23 cellular contexts compared by ENCODE assay signal in the genomic region with DNA sequence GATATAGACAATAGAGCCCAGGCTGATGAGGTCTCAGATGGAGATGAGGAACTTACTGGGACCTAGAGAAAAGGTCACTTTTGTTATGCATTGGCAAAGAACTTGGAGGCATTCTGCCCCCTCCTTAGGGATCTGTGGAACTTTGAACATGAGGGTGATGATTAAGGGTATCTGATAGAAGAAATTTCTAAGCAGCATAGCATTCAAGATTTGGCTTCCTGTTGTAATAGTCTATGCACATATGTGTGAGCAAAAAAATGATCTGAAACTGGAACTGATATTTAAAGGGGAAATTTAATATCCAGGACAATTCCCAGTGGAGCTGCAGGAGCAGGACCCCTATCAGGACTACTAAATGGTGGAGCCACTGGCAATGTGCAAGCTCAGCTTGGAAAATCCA.
"Had no signal": no experiment of that assay in that cellular context is flagged by ENCODE, and none has a peak within 500 bp of the region (broad histone marks: within the 10 kb centered on the region; RNA-seq: fewer than 3 reads in every experiment).

No MANE protein-coding gene starts in this region.

- FAIRE-seq: endometrium, frontal cortex, urothelium cell line had no signal

- H3K27ac Mint-ChIP-seq: nephron progenitor cell, type B pancreatic cell had no signal

- H3K4me3 Mint-ChIP-seq: naive thymus-derived CD4-positive, alpha-beta T cell; nephron progenitor cell; type B pancreatic cell had no signal

- ATAC-seq: esophagus mucosa; left lobe of liver; naive thymus-derived CD4-positive, alpha-beta T cell; stimulated activated naive CD8-positive, alpha-beta T cell treated with anti-CD3 and anti-CD28 coated beads, Interleukin-15, Interleukin-2, amounts not matched to agents 100 U/mL and 50 U/mL, for 24 hours had no signal

- H3K27me3 ChIP-seq: dorsolateral prefrontal cortex, neutrophil, right atrium auricular region, sigmoid colon, suprapubic skin, thyroid gland had no signal

- H3K9me3 Mint-ChIP-seq: naive thymus-derived CD4-positive, alpha-beta T cell; type B pancreatic cell had no signal

- DNase-seq: dorsolateral prefrontal cortex; effector CD8-positive, alpha-beta T cell; glutamatergic neuron; islet precursor cell; lower lobe of right lung; mesendoderm; naive thymus-derived CD4-positive, alpha-beta T cell; nephron progenitor cell; posterior cingulate gyrus; sigmoid colon; stimulated activated naive CD8-positive, alpha-beta T cell treated with anti-CD3 and anti-CD28 coated beads, Interleukin-15, Interleukin-2, amounts not matched to agents 100 U/mL and 50 U/mL, for 24 hours; thyroid gland had no signal

- H3K9me3 ChIP-seq: lower lobe of right lung, neutrophil, right atrium auricular region, sigmoid colon, suprapubic skin, thyroid gland had no signal

- H3K27ac ChIP-seq: coronary artery, dorsolateral prefrontal cortex, lower lobe of right lung, right atrium auricular region, sigmoid colon, skin epidermis, suprapubic skin, thyroid gland had no signal

- H3K27me3 Mint-ChIP-seq: type B pancreatic cell had no signal

- H3K36me3 ChIP-seq: lower lobe of right lung, right atrium auricular region, sigmoid colon, suprapubic skin, thyroid gland had no signal

- H3K4me3 ChIP-seq: coronary artery, dorsolateral prefrontal cortex, lower lobe of right lung, right atrium auricular region, sigmoid colon, skin epidermis, suprapubic skin, thyroid gland had no signal

- H3K36me3 Mint-ChIP-seq: type B pancreatic cell had no signal
